25 cellular contexts compared by ENCODE assay signal in the genomic region with DNA sequence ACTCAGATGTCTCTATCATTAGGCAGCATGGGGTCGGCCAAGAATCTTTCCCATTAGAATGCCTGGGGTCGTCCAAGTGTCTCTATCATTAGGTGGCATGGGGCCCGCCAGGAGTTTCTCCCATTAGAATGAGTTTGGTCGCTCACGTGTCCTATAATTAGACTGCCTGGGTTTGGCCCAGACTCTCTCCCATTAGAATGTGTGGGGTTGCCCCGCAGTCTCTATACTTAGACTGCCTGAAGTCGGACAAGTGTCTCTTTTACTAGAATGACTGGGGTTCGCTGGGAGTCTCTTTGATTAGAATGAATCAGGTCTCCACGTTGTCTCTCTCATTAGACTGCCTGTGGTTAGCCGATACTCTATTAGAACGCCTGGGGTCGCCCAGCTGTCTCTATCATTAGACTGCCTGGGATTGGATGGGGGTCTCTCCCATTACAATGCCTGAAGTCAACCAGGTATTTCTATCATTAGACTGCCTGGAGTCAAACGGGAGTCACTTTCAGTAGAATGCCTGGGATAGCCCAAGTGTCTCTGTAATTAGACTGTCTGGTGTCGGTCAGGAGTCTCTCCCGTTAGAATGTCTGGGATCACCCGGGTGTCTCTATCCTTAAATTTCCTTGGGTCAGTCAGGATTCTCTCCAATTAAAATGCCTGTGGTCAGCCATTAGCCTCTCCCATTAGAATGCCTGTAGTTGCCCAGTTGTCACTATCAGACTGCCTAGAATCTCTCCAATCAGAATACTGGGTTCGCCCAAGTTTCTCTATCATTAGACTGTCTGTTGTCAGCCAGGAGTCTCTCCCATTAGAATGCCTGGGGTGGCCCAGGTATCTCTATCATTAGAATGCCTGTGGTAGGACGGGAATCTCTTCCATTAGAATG.
"Had no signal": no experiment of that assay in that cellular context is flagged by ENCODE, and none has a peak within 500 bp of the region (broad histone marks: within the 10 kb centered on the region; RNA-seq: fewer than 3 reads in every experiment).

No MANE protein-coding gene starts in this region.

- H3K4me1 Mint-ChIP-seq: IgD-negative memory B cell had no signal

- H3K27me3 Mint-ChIP-seq: IgD-negative memory B cell had no signal

- ATAC-seq: K562 had no signal

- H3K4me3 ChIP-seq: K562 had no signal

- DNase-seq: Kasumi-1, MV-4-11, NCI-H1048, NCI-H1105, NCI-H1417 treated with DMSO at 0.1 percent for 48 hours, NCI-H146, NCI-H1694 treated with DMSO at 0.1 percent for 48 hours, NCI-H2029, NCI-H2081 treated with DMSO at 0.1 percent for 48 hours, NCI-H2171, NCI-H226, NCI-H446, NCI-H510A, NCI-H524 treated with DMSO at 0.1 percent for 48 hours, NCI-H69, NCI-H774, Right ventricle myocardium superior, RPMI8226, SIG-M5, SK-N-SH, SW 1271 had no signal

- H3K9ac ChIP-seq: KMS-11, SK-N-SH had no signal

- H3K9me3 ChIP-seq: SK-N-SH had no signal

- H3K4me2 ChIP-seq: KMS-11, SK-N-SH had no signal

- H3K27ac ChIP-seq: HL-60, KMS-11 had no signal

- H3K36me3 Mint-ChIP-seq: IgD-negative memory B cell had no signal

- H3K4me3 Mint-ChIP-seq: IgD-negative memory B cell had no signal
